8 cellular contexts compared by ENCODE assay signal in the genomic region with DNA sequence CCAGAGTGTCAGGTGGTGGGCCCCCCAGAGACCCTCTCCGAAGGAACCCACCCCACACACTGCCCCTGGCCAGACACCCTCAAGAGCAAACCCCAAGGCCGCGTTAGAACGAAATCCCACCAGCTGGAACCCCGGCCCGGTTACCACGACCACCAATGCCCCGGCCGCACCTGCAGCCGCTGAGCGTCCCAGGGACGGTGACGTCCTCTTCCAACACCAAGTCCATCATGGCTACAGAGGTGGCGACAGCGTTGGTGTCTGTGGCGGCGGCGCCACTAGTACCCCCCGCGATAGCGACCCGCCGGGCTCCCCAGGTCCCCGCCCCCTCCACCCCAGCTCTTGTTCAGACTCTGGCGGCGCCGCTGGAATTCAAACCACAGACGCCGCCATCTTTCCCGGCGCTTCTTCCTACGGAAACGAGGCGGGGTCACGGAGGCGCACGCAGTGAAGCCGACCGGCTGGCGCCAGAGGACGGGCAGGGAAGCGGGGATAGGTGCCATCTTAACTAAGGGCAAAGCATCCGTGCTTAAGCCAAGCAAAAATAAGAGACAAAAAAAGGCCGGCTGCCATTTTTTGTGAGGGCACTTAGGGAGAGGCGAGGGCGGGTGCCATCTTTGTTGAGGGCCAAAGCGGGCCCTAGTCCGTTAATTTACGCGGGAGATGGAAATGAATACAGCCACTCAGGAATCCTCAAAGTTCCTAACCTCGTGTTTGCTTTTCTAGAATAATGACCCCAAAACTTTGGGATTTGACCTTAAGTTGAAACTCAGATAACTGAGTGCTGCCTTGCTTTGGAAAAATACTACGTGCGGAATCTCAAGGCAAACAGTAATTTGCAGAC. TPM values are rescaled to one million over a fixed set of nuclear protein-coding genes. Genes with fewer than 3 reads are reported as not detected.
DNase-seq lines count a peak whose midpoint lies in the region; ATAC-seq and TF ChIP-seq lines count a peak whose summit lies in the region.

TSS of gene CDK5RAP2 (minus strand) at position 418 of the 841 bp plus-strand sequence. CDS start at position 229, 189 bp downstream.

- CTCF ChIA-PET in AG04450 (lab: Charles Lee) = no interaction called here
- CTCF ChIA-PET in WTC11 (lab: Charles Lee) = no interaction called here

- H3F3A ChIP-seq in smooth muscle cell (ENCODE audit: low read depth) = no peaks in the 10 kb centered on the region

- POLR2A ChIA-PET in AG04450 (lab: Yijun Ruan, JAX) (interaction anchor here (0.6 kb wide), 2 partner anchors 17 to 37 kb away, joined by 4 to 5 read pairs; no protein-coding TSS in a partner anchor), WTC11 (lab: Charles Lee) (interaction anchor here (0.6 kb wide), 2 partner anchors 45 to 49 kb away, joined by 4 to 5 read pairs; no protein-coding TSS in a partner anchor)

- no peaks in the 10 kb centered on the region for H3K36me3 Mint-ChIP-seq in WTC11

- H3K4me1 ChIP-seq in smooth muscle cell (ENCODE audit: low read depth) = peaks cover 8% of the 10 kb centered on the region

- WGBS in smooth muscle cell (ENCODE audit: low lambda C conversion rate) = 4% methylated on average over 53 of the region's 53 CpGs

- peaks cover 28% of the 10 kb centered on the region for H3K79me2 ChIP-seq in smooth muscle cell (ENCODE audit: low read depth)

- TF ChIP-seq CTCF in AG04450 (IDR thresholded peaks at IDR 0.05; ENCODE audit: low read depth, low read length) (no peak), WTC11 (IDR thresholded peaks at IDR 0.05) (no peak), cardiac fibroblast (IDR thresholded peaks at IDR 0.05; ENCODE audit: low read depth, low read length) (no peak), smooth muscle cell (IDR thresholded peaks at IDR 0.05; ENCODE audit: borderline replicate concordance, insufficient read depth, poor library complexity, severe bottlenecking) (no peak)

- H3K4me1 Mint-ChIP-seq in WTC11 = peaks cover 15% of the 10 kb centered on the region

- H3K4me2 ChIP-seq in smooth muscle cell = peak within 1 kb of the TSS; percentile 97

- peak; percentile 94 for DNase-seq in AG04450 (ENCODE audit: low read depth, low spot score)
- peak; percentile 96 for DNase-seq in NCI-H226
- DNase-seq in WTC11 (ENCODE audit: low spot score) = peak; percentile 94
- peak; percentile 99 for DNase-seq in cardiac fibroblast (ENCODE audit: low read depth in 2 of 2)
- DNase-seq in iPS-NIHi7 (ENCODE audit: extremely low spot score) = peak; percentile 96
- DNase-seq in smooth muscle cell (lab: John Stamatoyannopoulos, UW; ENCODE audit: unreplicated experiment) = peak; percentile 68

- H4K20me1 ChIP-seq in smooth muscle cell (ENCODE audit: low read depth) = no peaks in the 10 kb centered on the region

- H3K27me3 ChIP-seq in AG04450 (ENCODE audit: control insufficient read depth, insufficient read depth, low read length) (no peaks in the 10 kb centered on the region), smooth muscle cell (ENCODE audit: low read depth) (no peaks in the 10 kb centered on the region)

- H3K27ac ChIP-seq in AG04450 (ENCODE audit: low read depth, low read length) (peak within 1 kb of the TSS; percentile 52), smooth muscle cell (ENCODE audit: low read depth) (no peak within 1 kb of the TSS)

- peak within 1 kb of the TSS; percentile 97 for H2AFZ ChIP-seq in smooth muscle cell (ENCODE audit: low read depth)

- peak; percentile 94 for ATAC-seq in GM18909 (IDR thresholded peaks at IDR 0.05; ENCODE audit: poor library complexity, unreplicated experiment)
- ATAC-seq in HG03175 (IDR thresholded peaks at IDR 0.05; ENCODE audit: unreplicated experiment) = peak; percentile 93
- peak; percentile 97 for ATAC-seq in WTC11

- H3K27me3 Mint-ChIP-seq in WTC11 (ENCODE audit: low read depth) = peaks cover 5% of the 10 kb centered on the region

- peak within 1 kb of the TSS; percentile 88 for H3K27ac Mint-ChIP-seq in WTC11

- H3K4me3 ChIP-seq in AG04450 (ENCODE audit: low read depth, low read length) = peak within 1 kb of the TSS; percentile 97
- H3K4me3 ChIP-seq in cardiac fibroblast (replicated peaks in 1 of 2; ENCODE audit: low read depth in 2 of 2, low read length in 2 of 2) = peak within 1 kb of the TSS; percentile 93
- peak within 1 kb of the TSS; percentile 98 for H3K4me3 ChIP-seq in smooth muscle cell

- H3K36me3 ChIP-seq in smooth muscle cell (ENCODE audit: low read depth) = no peaks in the 10 kb centered on the region

- peak within 1 kb of the TSS; percentile 99 for H3K4me3 Mint-ChIP-seq in WTC11

- peak within 1 kb of the TSS; percentile 84 for H3K9ac ChIP-seq in smooth muscle cell (ENCODE audit: low read depth)

- peaks cover 3% of the 10 kb centered on the region; the same call in 1 of the 2 replicates for H3K9me3 ChIP-seq in AG04450 (ENCODE audit: control insufficient read depth, insufficient read depth, low read length)
- no peaks in the 10 kb centered on the region for H3K9me3 ChIP-seq in smooth muscle cell (replicated peaks; ENCODE audit: low read depth)

- no peaks in the 10 kb centered on the region for H3K9me3 Mint-ChIP-seq in WTC11

TF ChIP-seq in WTC11, 78 proteins besides CTCF, POLR2A, EP300 and RAD21 (continues in another document):
- no peak for TF ChIP-seq USF1 (CRISPR knock-in tag; IDR thresholded peaks at IDR 0.05)
- no peak for TF ChIP-seq ZNF232 (CRISPR knock-in tag; IDR thresholded peaks at IDR 0.05)
- TF ChIP-seq SP1 (CRISPR knock-in tag; conservative IDR thresholded peaks at IDR 0.05) = peak; percentile 95
- TF ChIP-seq, protein P1, sequence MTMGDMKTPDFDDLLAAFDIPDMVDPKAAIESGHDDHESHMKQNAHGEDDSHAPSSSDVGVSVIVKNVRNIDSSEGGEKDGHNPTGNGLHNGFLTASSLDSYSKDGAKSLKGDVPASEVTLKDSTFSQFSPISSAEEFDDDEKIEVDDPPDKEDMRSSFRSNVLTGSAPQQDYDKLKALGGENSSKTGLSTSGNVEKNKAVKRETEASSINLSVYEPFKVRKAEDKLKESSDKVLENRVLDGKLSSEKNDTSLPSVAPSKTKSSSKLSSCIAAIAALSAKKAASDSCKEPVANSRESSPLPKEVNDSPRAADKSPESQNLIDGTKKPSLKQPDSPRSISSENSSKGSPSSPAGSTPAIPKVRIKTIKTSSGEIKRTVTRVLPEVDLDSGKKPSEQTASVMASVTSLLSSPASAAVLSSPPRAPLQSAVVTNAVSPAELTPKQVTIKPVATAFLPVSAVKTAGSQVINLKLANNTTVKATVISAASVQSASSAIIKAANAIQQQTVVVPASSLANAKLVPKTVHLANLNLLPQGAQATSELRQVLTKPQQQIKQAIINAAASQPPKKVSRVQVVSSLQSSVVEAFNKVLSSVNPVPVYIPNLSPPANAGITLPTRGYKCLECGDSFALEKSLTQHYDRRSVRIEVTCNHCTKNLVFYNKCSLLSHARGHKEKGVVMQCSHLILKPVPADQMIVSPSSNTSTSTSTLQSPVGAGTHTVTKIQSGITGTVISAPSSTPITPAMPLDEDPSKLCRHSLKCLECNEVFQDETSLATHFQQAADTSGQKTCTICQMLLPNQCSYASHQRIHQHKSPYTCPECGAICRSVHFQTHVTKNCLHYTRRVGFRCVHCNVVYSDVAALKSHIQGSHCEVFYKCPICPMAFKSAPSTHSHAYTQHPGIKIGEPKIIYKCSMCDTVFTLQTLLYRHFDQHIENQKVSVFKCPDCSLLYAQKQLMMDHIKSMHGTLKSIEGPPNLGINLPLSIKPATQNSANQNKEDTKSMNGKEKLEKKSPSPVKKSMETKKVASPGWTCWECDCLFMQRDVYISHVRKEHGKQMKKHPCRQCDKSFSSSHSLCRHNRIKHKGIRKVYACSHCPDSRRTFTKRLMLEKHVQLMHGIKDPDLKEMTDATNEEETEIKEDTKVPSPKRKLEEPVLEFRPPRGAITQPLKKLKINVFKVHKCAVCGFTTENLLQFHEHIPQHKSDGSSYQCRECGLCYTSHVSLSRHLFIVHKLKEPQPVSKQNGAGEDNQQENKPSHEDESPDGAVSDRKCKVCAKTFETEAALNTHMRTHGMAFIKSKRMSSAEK (CRISPR knock-in tag; IDR thresholded peaks at IDR 0.05; ENCODE audit: borderline replicate concordance) = peak; percentile 79; the same call in 1 of the 2 replicates
- TF ChIP-seq, protein P2, sequence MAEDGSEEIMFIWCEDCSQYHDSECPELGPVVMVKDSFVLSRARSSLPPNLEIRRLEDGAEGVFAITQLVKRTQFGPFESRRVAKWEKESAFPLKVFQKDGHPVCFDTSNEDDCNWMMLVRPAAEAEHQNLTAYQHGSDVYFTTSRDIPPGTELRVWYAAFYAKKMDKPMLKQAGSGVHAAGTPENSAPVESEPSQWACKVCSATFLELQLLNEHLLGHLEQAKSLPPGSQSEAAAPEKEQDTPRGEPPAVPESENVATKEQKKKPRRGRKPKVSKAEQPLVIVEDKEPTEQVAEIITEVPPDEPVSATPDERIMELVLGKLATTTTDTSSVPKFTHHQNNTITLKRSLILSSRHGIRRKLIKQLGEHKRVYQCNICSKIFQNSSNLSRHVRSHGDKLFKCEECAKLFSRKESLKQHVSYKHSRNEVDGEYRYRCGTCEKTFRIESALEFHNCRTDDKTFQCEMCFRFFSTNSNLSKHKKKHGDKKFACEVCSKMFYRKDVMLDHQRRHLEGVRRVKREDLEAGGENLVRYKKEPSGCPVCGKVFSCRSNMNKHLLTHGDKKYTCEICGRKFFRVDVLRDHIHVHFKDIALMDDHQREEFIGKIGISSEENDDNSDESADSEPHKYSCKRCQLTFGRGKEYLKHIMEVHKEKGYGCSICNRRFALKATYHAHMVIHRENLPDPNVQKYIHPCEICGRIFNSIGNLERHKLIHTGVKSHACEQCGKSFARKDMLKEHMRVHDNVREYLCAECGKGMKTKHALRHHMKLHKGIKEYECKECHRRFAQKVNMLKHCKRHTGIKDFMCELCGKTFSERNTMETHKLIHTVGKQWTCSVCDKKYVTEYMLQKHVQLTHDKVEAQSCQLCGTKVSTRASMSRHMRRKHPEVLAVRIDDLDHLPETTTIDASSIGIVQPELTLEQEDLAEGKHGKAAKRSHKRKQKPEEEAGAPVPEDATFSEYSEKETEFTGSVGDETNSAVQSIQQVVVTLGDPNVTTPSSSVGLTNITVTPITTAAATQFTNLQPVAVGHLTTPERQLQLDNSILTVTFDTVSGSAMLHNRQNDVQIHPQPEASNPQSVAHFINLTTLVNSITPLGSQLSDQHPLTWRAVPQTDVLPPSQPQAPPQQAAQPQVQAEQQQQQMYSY (CRISPR knock-in tag; IDR thresholded peaks at IDR 0.05) = no peak
- TF ChIP-seq NR2C2 (CRISPR knock-in tag; IDR thresholded peaks at IDR 0.05) = no peak

RNA-seq across cellular contexts. Expression of gene CDK5RAP2, which starts in this region (rescaled TPM):
- 29.6 and 30.3 TPM in 2 replicates for polyA plus RNA-seq in AG04450 (2011; rRNA removed)
- 40.0 and 44.7 TPM in 2 replicates for polyA minus RNA-seq in AG04450 (2011; rRNA and poly(A)+ RNA removed)
- total RNA-seq in WTC11 (2021) = 43.1 to 49.1 TPM (median 48.3 TPM) in 3 replicates
- total RNA-seq in smooth muscle cell = 33.7 and 38.5 TPM in 2 replicates
- 32.2 and 38.3 TPM in 2 replicates for polyA plus RNA-seq in smooth muscle cell
